In the genomic region with DNA sequence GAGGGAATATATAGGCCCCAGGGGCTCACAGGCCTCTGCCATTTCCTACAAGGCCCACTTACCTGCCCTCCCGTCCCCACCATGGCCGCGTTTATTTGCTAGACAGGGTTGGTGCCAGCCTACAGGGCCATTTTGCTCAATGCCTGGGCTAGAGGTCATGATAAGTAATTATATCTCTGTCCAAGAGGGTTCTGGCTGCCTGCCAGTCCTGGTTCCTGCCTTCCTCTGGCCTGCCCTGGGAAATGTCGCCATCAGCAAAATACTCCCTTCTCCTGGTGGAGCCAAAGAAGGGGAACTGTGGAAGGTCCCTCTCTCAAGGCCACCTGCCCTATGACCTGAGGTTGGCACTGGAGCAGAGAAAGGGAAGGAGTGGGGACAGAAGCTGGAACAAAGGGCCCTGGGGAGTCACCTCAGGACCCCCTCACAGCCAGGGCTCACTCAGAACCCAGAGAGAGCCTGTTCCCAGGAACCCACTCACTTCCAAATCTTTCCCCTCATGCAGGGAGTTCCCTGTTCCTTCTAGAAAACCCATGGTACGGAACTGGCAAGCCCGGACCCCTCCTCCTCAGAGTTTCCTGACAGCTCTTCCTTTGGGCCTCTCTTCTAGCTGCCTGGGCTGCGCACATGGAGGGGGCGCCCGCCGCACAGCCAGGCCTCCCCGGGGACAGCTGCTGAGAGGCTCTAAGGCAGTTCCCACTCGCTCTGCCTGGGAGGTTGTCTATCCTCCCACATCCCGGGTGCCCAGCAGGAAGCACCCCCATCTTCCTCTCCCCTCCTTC, we compare ENCODE assay signal across 9 cellular contexts.
DNase-seq lines count a peak whose midpoint lies in the region; ATAC-seq and TF ChIP-seq lines count a peak whose summit lies in the region.
"Had no signal": no experiment of that assay in that cellular context is flagged by ENCODE, and none has a peak within 500 bp of the region (broad histone marks: within the 10 kb centered on the region; RNA-seq: fewer than 3 reads in every experiment).

No MANE protein-coding gene starts in this region.

- TF ChIP-seq CTCF in coronary artery (IDR thresholded peaks at IDR 0.05) (no peak), GM20000 (IDR thresholded peaks at IDR 0.05; ENCODE audit: extremely low read depth, missing control alignments) (no peak)

- ATAC-seq in left lobe of liver (peak; percentile 91), GM19023 (IDR thresholded peaks at IDR 0.05; ENCODE audit: unreplicated experiment) (no peak)

- peak overlapping the region in 1 of 2 donors; percentile 32 for H3K27ac ChIP-seq in coronary artery

- DNase-seq in activated CD8-positive, alpha-beta memory T cell treated with anti-CD3 and anti-CD28 coated beads for 24 hours: peak; percentile 40
- DNase-seq in activated CD8-positive, alpha-beta memory T cell treated with anti-CD3 and anti-CD28 coated beads, Interleukin-2, amount 50 U/mL, for 48 hours: no peak
- DNase-seq in coronary artery (ENCODE audit: low spot score) (peak; percentile 71), left lobe of liver (ENCODE audit: low spot score) (peak; percentile 96), ureter (ENCODE audit: low spot score) (peak; percentile 40), GDM1 (lab: John Stamatoyannopoulos, UW) (no peak), GM20000 (ENCODE audit: low spot score) (no peak)
- DNase-seq: hippocampal formation had no signal

- H3K4me3 ChIP-seq in coronary artery: no peak overlapping the region

Comparison
In these comparisons a context has a peak if more than half of its experiments do, and no peak if none do; other contexts are left out.
1. DNase-seq: peak in activated CD8-positive, alpha-beta memory T cell treated with anti-CD3 and anti-CD28 coated beads for 24 hours (single experiment), coronary artery (single experiment), left lobe of liver (single experiment) and ureter (single experiment); none in activated CD8-positive, alpha-beta memory T cell treated with anti-CD3 and anti-CD28 coated beads, Interleukin-2, amount 50 U/mL, for 48 hours (single experiment), GDM1 (single experiment) and GM20000 (single experiment).